21 cellular contexts compared by ENCODE assay signal in genomic region chr10:24963646-24964045, GRCh38. TPM values are rescaled to one million over a fixed set of nuclear protein-coding genes. Genes with fewer than 3 reads are reported as not detected.
DNase-seq lines count a peak whose midpoint lies in the region; ATAC-seq, FAIRE-seq and TF ChIP-seq lines count a peak whose summit lies in the region.
"Had no signal": no experiment of that assay in that cellular context is flagged by ENCODE, and none has a peak within 500 bp of the region (broad histone marks: within the 10 kb centered on the region; RNA-seq: fewer than 3 reads in every experiment).

No MANE protein-coding gene starts in this region.

- H4K20me1 ChIP-seq in HepG2 (ENCODE audit: insufficient read depth, low read length) (no peaks in the 10 kb centered on the region), neural progenitor cell (ENCODE audit: low read depth) (no peaks in the 10 kb centered on the region)

- H2BK15ac ChIP-seq in mesendoderm (replicated peaks; ENCODE audit: low read depth), result no peak overlapping the region

- no peak overlapping the region for H2AK5ac ChIP-seq in mesendoderm (ENCODE audit: low read length)

- H3K4ac ChIP-seq in mesendoderm (ENCODE audit: low read depth, low read length), result no peak overlapping the region

- H3K4me3 Mint-ChIP-seq in neural progenitor cell, result no peak overlapping the region
- H3K4me3 Mint-ChIP-seq: CD4-positive, alpha-beta T cell; GM23338 had no signal

- POLR2A ChIA-PET in HepG2 (lab: Yijun Ruan, JAX), result no interaction called here

- H3K4me2 ChIP-seq in HepG2 (ENCODE audit: low read depth, low read length) (no peak overlapping the region), neural progenitor cell (peak overlapping the region; percentile 15), mesendoderm (ENCODE audit: low read length) (no peak overlapping the region)
- H3K4me2 ChIP-seq: GM23338 had no signal

- DNase-seq in HepG2 (ENCODE audit: low spot score) (no peak), epithelial cell of prostate (ENCODE audit: low read depth, low spot score) (no peak), neural progenitor cell (ENCODE audit: low spot score) (peak; percentile 37), EL (no peak), mesendoderm (no peak), HuH-7 (ENCODE audit: low spot score) (no peak), NCI-H2081 (lab: John Stamatoyannopoulos, UW) (no peak)
- DNase-seq: 8988T; BE2C; CD4-positive, alpha-beta T cell; NCI-H1092; NCI-H1436 treated with DMSO at 0.1 percent for 48 hours; NCI-H2029; NCI-H2171; NCI-H526 had no signal

- in situ Hi-C loops in HepG2 (cut with HindIII; ENCODE audit: extremely low pct_ligation_motif_present, low pct_unique_long_range_greater_than_20kb), result no loop called here

- peaks cover 21% of the 10 kb centered on the region for H3K4me1 Mint-ChIP-seq in neural progenitor cell

- no peak for FAIRE-seq in HepG2 (lab: Jason Lieb, UNC)
- FAIRE-seq: GM12878 had no signal

- H4K5ac ChIP-seq in mesendoderm (ENCODE audit: low read length), result no peak overlapping the region

- TF ChIP-seq EP300 in HepG2 (IDR thresholded peaks at IDR 0.05; ENCODE audit: low read depth in 2 of 2, low read length in 2 of 2), result no peak
- no peak for TF ChIP-seq EP300 in HepG2 (CRISPR knock-in tag; IDR thresholded peaks at IDR 0.05; ENCODE audit: borderline replicate concordance)

- H2AFZ ChIP-seq in HepG2 (ENCODE audit: low read length) (no peak overlapping the region), neural progenitor cell (replicated peaks) (no peak overlapping the region)
- H2AFZ ChIP-seq: GM23338 had no signal

- no peak overlapping the region for H4K8ac ChIP-seq in mesendoderm (ENCODE audit: low read depth, low read length)

- no peaks in the 10 kb centered on the region for H3K9me3 Mint-ChIP-seq in neural progenitor cell
- H3K9me3 Mint-ChIP-seq: CD4-positive, alpha-beta T cell; GM23338 had no signal

- 66% methylated on average over 4 of the region's 4 CpGs for WGBS in liver
- 25% methylated on average over 4 of the region's 4 CpGs for WGBS in HepG2 (ENCODE audit: low lambda C conversion rate)
- WGBS in mesendoderm (ENCODE audit: extremely low coverage, insufficient coverage, low lambda C conversion rate), result no CpG with 5 or more reads among the region's 4 CpGs

- no peak overlapping the region for H2BK5ac ChIP-seq in mesendoderm (ENCODE audit: low read length)

- TF ChIP-seq CTCF in liver (IDR thresholded peaks at IDR 0.05; ENCODE audit: low read depth, low read length, missing input control), result no peak
- no peak for TF ChIP-seq CTCF in HepG2 (CRISPR knock-in tag; IDR thresholded peaks at IDR 0.05)
- no peak for TF ChIP-seq CTCF in neural progenitor cell (IDR thresholded peaks at IDR 0.05)

- TF ChIP-seq RAD21 in liver (IDR thresholded peaks at IDR 0.05) (no peak), HepG2 (CRISPR knock-in tag; IDR thresholded peaks at IDR 0.05) (no peak)

- H3K36me3 Mint-ChIP-seq in neural progenitor cell, result no peaks in the 10 kb centered on the region

- H3K79me2 ChIP-seq in HepG2 (ENCODE audit: insufficient read depth, low read length), result no peaks in the 10 kb centered on the region
- H3K79me2 ChIP-seq in neural progenitor cell (ENCODE audit: low read depth), result no peaks in the 10 kb centered on the region
- no peaks in the 10 kb centered on the region for H3K79me2 ChIP-seq in mesendoderm (ENCODE audit: control insufficient read depth, insufficient read depth, low read length)

- no TSS peak for BruUV-seq in HepG2 (replicated peaks; lab: Mats Ljungman, UMichigan)

- no peak overlapping the region for H3K27ac Mint-ChIP-seq in neural progenitor cell
- H3K27ac Mint-ChIP-seq: CD4-positive, alpha-beta T cell; GM23338 had no signal

- no peak for TF ChIP-seq POLR2A in HepG2 (IDR thresholded peaks at IDR 0.05; ENCODE audit: insufficient read depth in 1 of 2, low read depth in 2 of 2, low read length in 2 of 2)

- no peak for ATAC-seq in HepG2
- ATAC-seq: GM12878, GM23338, Right ventricle myocardium inferior had no signal

- no peaks in the 10 kb centered on the region for H3K36me3 ChIP-seq in liver (ENCODE audit: control insufficient read depth in 4 of 4, insufficient read depth in 3 of 4, low read depth in 1 of 4, low read length in 3 of 4)
- H3K36me3 ChIP-seq in HepG2 (replicated peaks in 1 of 2; ENCODE audit: control insufficient read depth in 1 of 2, insufficient read depth in 2 of 2, low read length in 2 of 2), result no peaks in the 10 kb centered on the region
- H3K36me3 ChIP-seq in neural progenitor cell, result no peaks in the 10 kb centered on the region
- no peaks in the 10 kb centered on the region for H3K36me3 ChIP-seq in mesendoderm (ENCODE audit: control insufficient read depth, insufficient read depth, low read length)
- H3K36me3 ChIP-seq: BE2C had no signal

- H3K18ac ChIP-seq in mesendoderm (ENCODE audit: low read length), result no peak overlapping the region

- H3K27me3 Mint-ChIP-seq in neural progenitor cell (ENCODE audit: insufficient read depth, low read depth), result peaks cover 3% of the 10 kb centered on the region
- H3K27me3 Mint-ChIP-seq: CD4-positive, alpha-beta T cell had no signal

- no peak overlapping the region for H3K9ac ChIP-seq in liver (ENCODE audit: low read depth in 1 of 2, low read length in 2 of 2)
- no peak overlapping the region for H3K9ac ChIP-seq in HepG2 (ENCODE audit: insufficient read depth, low read depth, low read length)
- H3K9ac ChIP-seq in neural progenitor cell, result no peak overlapping the region
- no peak overlapping the region for H3K9ac ChIP-seq in mesendoderm (ENCODE audit: low read length)

- H3K4me3 ChIP-seq in liver (ENCODE audit: low read depth in 1 of 3, low read length in 3 of 3) (no peak overlapping the region), HepG2 (replicated peaks in 1 of 3; ENCODE audit: insufficient read depth in 1 of 3, low read depth in 2 of 3, low read length in 3 of 3) (no peak overlapping the region), neural progenitor cell (no peak overlapping the region), mesendoderm (ENCODE audit: low read length) (no peak overlapping the region)
- H3K4me3 ChIP-seq: GM12878, GM23338 had no signal

- H2BK120ac ChIP-seq in mesendoderm (ENCODE audit: low read depth, low read length), result no peak overlapping the region

- CTCF ChIA-PET in HepG2 (lab: Yijun Ruan, JAX; ENCODE audit: low intra/inter-chr PET ratio, low total read pairs), result no interaction called here

- H3K79me1 ChIP-seq in mesendoderm (ENCODE audit: low read length), result no peaks in the 10 kb centered on the region

- H3K9me3 ChIP-seq in liver (ENCODE audit: control insufficient read depth in 4 of 4, low read length in 3 of 4) (no peaks in the 10 kb centered on the region), HepG2 (ENCODE audit: low read length) (no peaks in the 10 kb centered on the region), neural progenitor cell (ENCODE audit: low read depth) (no peaks in the 10 kb centered on the region)
- H3K9me3 ChIP-seq: BE2C, Caco-2 had no signal

- no peak overlapping the region for H3K23ac ChIP-seq in mesendoderm (ENCODE audit: low read length)

- intact Hi-C loops in HepG2 (cut with micrococcal nuclease; ENCODE audit: unreplicated experiment), result no loop called here

- H3K27ac ChIP-seq in liver (ENCODE audit: low read depth in 1 of 2, low read length in 2 of 2) (peak overlapping the region; percentile 44 to 70), HepG2 (ENCODE audit: extremely low read length, insufficient read depth, low read length) (no peak overlapping the region), epithelial cell of prostate (peak overlapping the region; percentile 8), neural progenitor cell (no peak overlapping the region), mesendoderm (ENCODE audit: low read depth, low read length) (no peak overlapping the region)

- H3F3A ChIP-seq in neural progenitor cell (ENCODE audit: low read depth), result no peaks in the 10 kb centered on the region

- no peak overlapping the region for H3K56ac ChIP-seq in mesendoderm (ENCODE audit: low read length)

- H3K4me1 ChIP-seq in liver (ENCODE audit: control insufficient read depth in 4 of 4, insufficient read depth in 4 of 4, low read length in 3 of 4) (peaks cover 1 to 14% (median 7%) of the 10 kb centered on the region in 4 donors), HepG2 (ENCODE audit: insufficient read depth, low read length) (peaks cover 18% of the 10 kb centered on the region), neural progenitor cell (peaks cover 12% of the 10 kb centered on the region), mesendoderm (ENCODE audit: control insufficient read depth, low read depth, low read length) (no peaks in the 10 kb centered on the region)
- H3K4me1 ChIP-seq: BE2C had no signal

- no peaks in the 10 kb centered on the region for H3K27me3 ChIP-seq in liver (ENCODE audit: control insufficient read depth in 4 of 4, insufficient read depth in 4 of 4, low read length in 3 of 4)
- no peaks in the 10 kb centered on the region for H3K27me3 ChIP-seq in HepG2 (ENCODE audit: control insufficient read depth in 1 of 2, insufficient read depth in 2 of 2, low read length in 2 of 2)
- H3K27me3 ChIP-seq in neural progenitor cell, result no peaks in the 10 kb centered on the region
- H3K27me3 ChIP-seq in mesendoderm (ENCODE audit: insufficient read depth, low read length, poor library complexity), result no peaks in the 10 kb centered on the region
- H3K27me3 ChIP-seq: BE2C had no signal

RNA-seq across cellular contexts. Expression of gene PRTFDC1, which starts 11.2 kb away (rescaled TPM):
- total RNA-seq in liver (1 to 10 TPM; 1.1 to 3.1 TPM), HepG2 (2016; rRNA removed; fragmentation: Illumina TruSeq; extraction: Trizol) (not detected in 2 replicates), neural progenitor cell (ENCODE audit: low replicate concordance) (26.4 and 37.7 TPM in 2 replicates)
- polyA plus RNA-seq in liver (1 to 10 TPM in 1 of 2 donors, under 1 TPM in 1; 0.93 to 2.7 TPM), HepG2 (2011; rRNA removed) (not detected in 2 replicates)
- total RNA-seq in HepG2 (2016; cell fraction: cytosol; rRNA removed; fragmentation: Illumina TruSeq; extraction: Trizol; ENCODE audit: low read depth), result not detected in 2 replicates
- total RNA-seq in HepG2 (2016; cell fraction: insoluble cytoplasmic fraction; rRNA removed; fragmentation: Illumina TruSeq; extraction: Trizol), result not detected in 2 replicates
- total RNA-seq in HepG2 (2016; cell fraction: membrane; rRNA removed; fragmentation: Illumina TruSeq; extraction: Trizol), result not detected in 2 replicates
- not detected in 2 replicates for total RNA-seq in HepG2 (2016; cell fraction: nucleus; rRNA removed; fragmentation: Illumina TruSeq; extraction: Trizol)
- not detected in 2 replicates for polyA plus RNA-seq in HepG2 (2011; cell fraction: cytosol; rRNA removed)
- polyA plus RNA-seq in HepG2 (2011; cell fraction: nucleus; rRNA removed), result not detected in 2 replicates
- not detected in 2 replicates for polyA plus RNA-seq in HepG2 (2012)
- not detected in 2 replicates for polyA plus RNA-seq in HepG2 (2016; cell fraction: cytosol; fragmentation: Illumina TruSeq; extraction: Trizol; ENCODE audit: low read depth)
- polyA plus RNA-seq in HepG2 (2016; cell fraction: insoluble cytoplasmic fraction; fragmentation: Illumina TruSeq; extraction: Trizol; ENCODE audit: low read depth), result not detected in 2 replicates
- not detected in 2 replicates for polyA plus RNA-seq in HepG2 (2016; cell fraction: membrane; fragmentation: Illumina TruSeq; extraction: Trizol; ENCODE audit: low read depth)
- polyA plus RNA-seq in HepG2 (2016; cell fraction: nucleus; fragmentation: Illumina TruSeq; extraction: Trizol; ENCODE audit: insufficient read depth, low read depth), result not detected in 2 replicates
- polyA minus RNA-seq in HepG2 (2011; rRNA and poly(A)+ RNA removed; ENCODE audit: low replicate concordance), result 5.6 TPM in 1 of 2 replicates, not detected in the other
- not detected in 2 replicates for polyA minus RNA-seq in HepG2 (2011; cell fraction: cytosol; rRNA and poly(A)+ RNA removed)
- polyA minus RNA-seq in HepG2 (2011; cell fraction: nucleus; rRNA and poly(A)+ RNA removed), result not detected in 2 replicates
- polyA plus RNA-seq in mesendoderm (2013, experiment 1 of 2), result 12.9 TPM
- polyA plus RNA-seq in mesendoderm (2013, experiment 2 of 2), result 13.8 TPM

RNA-seq across cellular contexts. Expression of gene ENKUR, which starts 52.3 kb away (rescaled TPM):
- total RNA-seq in liver (under 1 TPM; 0.08 to 0.14 TPM), HepG2 (2016; rRNA removed; fragmentation: Illumina TruSeq; extraction: Trizol) (0.15 and 0.21 TPM in 2 replicates), neural progenitor cell (ENCODE audit: low replicate concordance) (0.15 TPM in 1 of 2 replicates, not detected in the other)
- polyA plus RNA-seq in liver (under 1 TPM; 0.13 to 0.15 TPM), HepG2 (2011; rRNA removed) (0.10 and 0.15 TPM in 2 replicates)
- 0.26 TPM in 1 of 2 replicates, not detected in the other for total RNA-seq in HepG2 (2016; cell fraction: cytosol; rRNA removed; fragmentation: Illumina TruSeq; extraction: Trizol; ENCODE audit: low read depth)
- total RNA-seq in HepG2 (2016; cell fraction: insoluble cytoplasmic fraction; rRNA removed; fragmentation: Illumina TruSeq; extraction: Trizol), result 0.19 TPM in 1 of 2 replicates, not detected in the other
- 0.12 and 0.38 TPM in 2 replicates for total RNA-seq in HepG2 (2016; cell fraction: membrane; rRNA removed; fragmentation: Illumina TruSeq; extraction: Trizol)
- not detected in 2 replicates for total RNA-seq in HepG2 (2016; cell fraction: nucleus; rRNA removed; fragmentation: Illumina TruSeq; extraction: Trizol)
- polyA plus RNA-seq in HepG2 (2011; cell fraction: cytosol; rRNA removed), result 0.04 and 0.05 TPM in 2 replicates
- polyA plus RNA-seq in HepG2 (2011; cell fraction: nucleus; rRNA removed), result 0.05 and 0.16 TPM in 2 replicates
- polyA plus RNA-seq in HepG2 (2012), result 0.17 and 0.30 TPM in 2 replicates
- polyA plus RNA-seq in HepG2 (2016; cell fraction: cytosol; fragmentation: Illumina TruSeq; extraction: Trizol; ENCODE audit: low read depth), result not detected in 2 replicates
- polyA plus RNA-seq in HepG2 (2016; cell fraction: insoluble cytoplasmic fraction; fragmentation: Illumina TruSeq; extraction: Trizol; ENCODE audit: low read depth), result 0.23 TPM in 1 of 2 replicates, not detected in the other
- 0.16 and 0.21 TPM in 2 replicates for polyA plus RNA-seq in HepG2 (2016; cell fraction: membrane; fragmentation: Illumina TruSeq; extraction: Trizol; ENCODE audit: low read depth)
- polyA plus RNA-seq in HepG2 (2016; cell fraction: nucleus; fragmentation: Illumina TruSeq; extraction: Trizol; ENCODE audit: insufficient read depth, low read depth), result not detected in 2 replicates
- 0.04 and 0.05 TPM in 2 replicates for polyA minus RNA-seq in HepG2 (2011; rRNA and poly(A)+ RNA removed; ENCODE audit: low replicate concordance)
- polyA minus RNA-seq in HepG2 (2011; cell fraction: cytosol; rRNA and poly(A)+ RNA removed), result not detected in 2 replicates
- polyA minus RNA-seq in HepG2 (2011; cell fraction: nucleus; rRNA and poly(A)+ RNA removed), result 0.52 and 0.62 TPM in 2 replicates
- polyA plus RNA-seq in mesendoderm (2013, experiment 1 of 2), result not detected
- polyA plus RNA-seq in mesendoderm (2013, experiment 2 of 2), result not detected
- total RNA-seq: CD4-positive, alpha-beta T cell; GM12878; GM23338; M059J; Right ventricle myocardium inferior had no signal

RNA-seq across cellular contexts. Expression of gene THNSL1, which starts 52.8 kb away (rescaled TPM):
- total RNA-seq in liver (1 to 10 TPM; 8.0 to 8.2 TPM), HepG2 (2016; rRNA removed; fragmentation: Illumina TruSeq; extraction: Trizol) (3.8 and 7.3 TPM in 2 replicates), neural progenitor cell (ENCODE audit: low replicate concordance) (11.0 and 19.4 TPM in 2 replicates)
- polyA plus RNA-seq in liver (1 to 10 TPM; 5.0 to 7.5 TPM), HepG2 (2011; rRNA removed) (1.2 and 1.3 TPM in 2 replicates)
- total RNA-seq in HepG2 (2016; cell fraction: cytosol; rRNA removed; fragmentation: Illumina TruSeq; extraction: Trizol; ENCODE audit: low read depth), result 0.30 and 0.44 TPM in 2 replicates
- 3.6 and 6.9 TPM in 2 replicates for total RNA-seq in HepG2 (2016; cell fraction: insoluble cytoplasmic fraction; rRNA removed; fragmentation: Illumina TruSeq; extraction: Trizol)
- 1.1 and 1.6 TPM in 2 replicates for total RNA-seq in HepG2 (2016; cell fraction: membrane; rRNA removed; fragmentation: Illumina TruSeq; extraction: Trizol)
- 2.2 and 2.3 TPM in 2 replicates for total RNA-seq in HepG2 (2016; cell fraction: nucleus; rRNA removed; fragmentation: Illumina TruSeq; extraction: Trizol)
- polyA plus RNA-seq in HepG2 (2011; cell fraction: cytosol; rRNA removed), result 0.52 and 0.96 TPM in 2 replicates
- 0.29 and 0.36 TPM in 2 replicates for polyA plus RNA-seq in HepG2 (2011; cell fraction: nucleus; rRNA removed)
- 1.8 and 3.0 TPM in 2 replicates for polyA plus RNA-seq in HepG2 (2012)
- polyA plus RNA-seq in HepG2 (2016; cell fraction: cytosol; fragmentation: Illumina TruSeq; extraction: Trizol; ENCODE audit: low read depth), result 0.23 and 0.27 TPM in 2 replicates
- 6.1 and 6.5 TPM in 2 replicates for polyA plus RNA-seq in HepG2 (2016; cell fraction: insoluble cytoplasmic fraction; fragmentation: Illumina TruSeq; extraction: Trizol; ENCODE audit: low read depth)
- polyA plus RNA-seq in HepG2 (2016; cell fraction: membrane; fragmentation: Illumina TruSeq; extraction: Trizol; ENCODE audit: low read depth), result 0.58 and 0.65 TPM in 2 replicates
- polyA plus RNA-seq in HepG2 (2016; cell fraction: nucleus; fragmentation: Illumina TruSeq; extraction: Trizol; ENCODE audit: insufficient read depth, low read depth), result 1.6 and 1.8 TPM in 2 replicates
- 0.42 and 0.75 TPM in 2 replicates for polyA minus RNA-seq in HepG2 (2011; rRNA and poly(A)+ RNA removed; ENCODE audit: low replicate concordance)
- polyA minus RNA-seq in HepG2 (2011; cell fraction: cytosol; rRNA and poly(A)+ RNA removed), result 1.3 and 2.0 TPM in 2 replicates
- polyA minus RNA-seq in HepG2 (2011; cell fraction: nucleus; rRNA and poly(A)+ RNA removed), result 1.7 and 1.8 TPM in 2 replicates
- polyA plus RNA-seq in mesendoderm (2013, experiment 1 of 2), result 1.5 TPM
- 1.6 TPM for polyA plus RNA-seq in mesendoderm (2013, experiment 2 of 2)

Comparison
In these comparisons a context has a peak if more than half of its experiments do, and no peak if none do; other contexts are left out.
1. H3K27ac ChIP-seq: peak in liver (2 of 2) and epithelial cell of prostate (single experiment); none in HepG2 (single experiment), neural progenitor cell (single experiment) and mesendoderm (single experiment).